Comparison of ENCODE assay signal across 1 cellular context in genomic region chr3:171374661-171375285, GRCh38.
TF ChIP-seq lines count a peak whose summit lies in the region.

No MANE protein-coding gene starts in this region.

TF ChIP-seq in K562, 482 proteins besides CTCF, POLR2A, EP300 and RAD21 (continued from another document and continues in another):
- TF ChIP-seq UBTF (IDR thresholded peaks at IDR 0.05; ENCODE audit: borderline replicate concordance in 1 of 2, low read depth in 2 of 2, low read length in 2 of 2) = no peak
- TF ChIP-seq ARID1B (IDR thresholded peaks at IDR 0.05) = peak; percentile 68
- peak; percentile 66 for TF ChIP-seq CBFA2T3 (IDR thresholded peaks at IDR 0.05)
- no peak for TF ChIP-seq HDAC3 (IDR thresholded peaks at IDR 0.05; ENCODE audit: borderline replicate concordance, partially characterized antibody)
- TF ChIP-seq, protein P1, sequence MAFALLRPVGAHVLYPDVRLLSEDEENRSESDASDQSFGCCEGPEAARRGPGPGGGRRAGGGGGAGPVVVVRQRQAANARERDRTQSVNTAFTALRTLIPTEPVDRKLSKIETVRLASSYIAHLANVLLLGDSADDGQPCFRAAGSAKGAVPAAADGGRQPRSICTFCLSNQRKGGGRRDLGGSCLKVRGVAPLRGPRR (CRISPR knock-in tag; IDR thresholded peaks at IDR 0.05) = no peak
- peak; percentile 72; the same call in 1 of the 2 replicates for TF ChIP-seq JUND (IDR thresholded peaks at IDR 0.05; ENCODE audit: borderline replicate concordance, low read depth, low read length)
- peak; percentile 64; the same call in 2 of the 3 replicates for TF ChIP-seq JUND (tag; IDR thresholded peaks at IDR 0.05; ENCODE audit: borderline replicate concordance, low read depth, low read length)
- TF ChIP-seq SETDB1 (IDR thresholded peaks at IDR 0.05; ENCODE audit: low read length) = no peak
- TF ChIP-seq MCM7 (IDR thresholded peaks at IDR 0.05) = no peak
- TF ChIP-seq KAT2B (IDR thresholded peaks at IDR 0.05; ENCODE audit: low read depth, low read length) = no peak
- peak; percentile 78 for TF ChIP-seq HMBOX1 (IDR thresholded peaks at IDR 0.05)
- no peak for TF ChIP-seq MBD2 (IDR thresholded peaks at IDR 0.05; ENCODE audit: borderline replicate concordance, low read depth)
- TF ChIP-seq KAT7 (CRISPR knock-in tag; IDR thresholded peaks at IDR 0.05; ENCODE audit: borderline replicate concordance) = no peak
- no peak for TF ChIP-seq CBX8 (IDR thresholded peaks at IDR 0.05; ENCODE audit: borderline replicate concordance, extremely low read depth, low read depth, low read length, poor library complexity, severe bottlenecking)
- no peak for TF ChIP-seq CSDE1 (IDR thresholded peaks at IDR 0.05)
- no peak for TF ChIP-seq MYC (IDR thresholded peaks at IDR 0.05; ENCODE audit: low read depth, low read length)
- TF ChIP-seq MYC (CRISPR knock-in tag; IDR thresholded peaks at IDR 0.05; ENCODE audit: borderline replicate concordance, low read depth) = no peak
- no peak for TF ChIP-seq ZZZ3 (IDR thresholded peaks at IDR 0.05)
- TF ChIP-seq, protein P2, sequence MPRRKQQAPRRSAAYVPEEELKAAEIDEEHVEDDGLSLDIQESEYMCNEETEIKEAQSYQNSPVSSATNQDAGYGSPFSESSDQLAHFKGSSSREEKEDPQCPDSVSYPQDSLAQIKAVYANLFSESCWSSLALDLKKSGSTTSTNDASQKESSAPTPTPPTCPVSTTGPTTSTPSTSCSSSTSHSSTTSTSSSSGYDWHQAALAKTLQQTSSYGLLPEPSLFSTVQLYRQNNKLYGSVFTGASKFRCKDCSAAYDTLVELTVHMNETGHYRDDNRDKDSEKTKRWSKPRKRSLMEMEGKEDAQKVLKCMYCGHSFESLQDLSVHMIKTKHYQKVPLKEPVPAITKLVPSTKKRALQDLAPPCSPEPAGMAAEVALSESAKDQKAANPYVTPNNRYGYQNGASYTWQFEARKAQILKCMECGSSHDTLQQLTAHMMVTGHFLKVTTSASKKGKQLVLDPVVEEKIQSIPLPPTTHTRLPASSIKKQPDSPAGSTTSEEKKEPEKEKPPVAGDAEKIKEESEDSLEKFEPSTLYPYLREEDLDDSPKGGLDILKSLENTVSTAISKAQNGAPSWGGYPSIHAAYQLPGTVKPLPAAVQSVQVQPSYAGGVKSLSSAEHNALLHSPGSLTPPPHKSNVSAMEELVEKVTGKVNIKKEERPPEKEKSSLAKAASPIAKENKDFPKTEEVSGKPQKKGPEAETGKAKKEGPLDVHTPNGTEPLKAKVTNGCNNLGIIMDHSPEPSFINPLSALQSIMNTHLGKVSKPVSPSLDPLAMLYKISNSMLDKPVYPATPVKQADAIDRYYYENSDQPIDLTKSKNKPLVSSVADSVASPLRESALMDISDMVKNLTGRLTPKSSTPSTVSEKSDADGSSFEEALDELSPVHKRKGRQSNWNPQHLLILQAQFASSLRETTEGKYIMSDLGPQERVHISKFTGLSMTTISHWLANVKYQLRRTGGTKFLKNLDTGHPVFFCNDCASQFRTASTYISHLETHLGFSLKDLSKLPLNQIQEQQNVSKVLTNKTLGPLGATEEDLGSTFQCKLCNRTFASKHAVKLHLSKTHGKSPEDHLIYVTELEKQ (CRISPR knock-in tag; IDR thresholded peaks at IDR 0.05) = no peak
- TF ChIP-seq ZBTB26 (CRISPR knock-in tag; IDR thresholded peaks at IDR 0.05) = no peak
- no peak for TF ChIP-seq RBM15 (IDR thresholded peaks at IDR 0.05; ENCODE audit: insufficient read depth, low read length)
- no peak for TF ChIP-seq KDM4B (IDR thresholded peaks at IDR 0.05; ENCODE audit: borderline replicate concordance in 2 of 2, low read depth in 1 of 2)
- TF ChIP-seq ZNF175 (CRISPR knock-in tag; IDR thresholded peaks at IDR 0.05; ENCODE audit: low read depth) = no peak
- TF ChIP-seq ZNF140 (CRISPR knock-in tag; IDR thresholded peaks at IDR 0.05) = no peak
- no peak for TF ChIP-seq EGR1 (conservative IDR thresholded peaks at IDR 0.05)
- TF ChIP-seq, protein P3, sequence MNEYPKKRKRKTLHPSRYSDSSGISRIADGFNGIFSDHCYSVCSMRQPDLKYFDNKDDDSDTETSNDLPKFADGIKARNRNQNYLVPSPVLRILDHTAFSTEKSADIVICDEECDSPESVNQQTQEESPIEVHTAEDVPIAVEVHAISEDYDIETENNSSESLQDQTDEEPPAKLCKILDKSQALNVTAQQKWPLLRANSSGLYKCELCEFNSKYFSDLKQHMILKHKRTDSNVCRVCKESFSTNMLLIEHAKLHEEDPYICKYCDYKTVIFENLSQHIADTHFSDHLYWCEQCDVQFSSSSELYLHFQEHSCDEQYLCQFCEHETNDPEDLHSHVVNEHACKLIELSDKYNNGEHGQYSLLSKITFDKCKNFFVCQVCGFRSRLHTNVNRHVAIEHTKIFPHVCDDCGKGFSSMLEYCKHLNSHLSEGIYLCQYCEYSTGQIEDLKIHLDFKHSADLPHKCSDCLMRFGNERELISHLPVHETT (CRISPR knock-in tag; conservative IDR thresholded peaks at IDR 0.05 in 1 of 2, IDR thresholded peaks at IDR 0.05 in 1 of 2) = no peak
- no peak for TF ChIP-seq ZNF224 (CRISPR knock-in tag; IDR thresholded peaks at IDR 0.05)
- no peak for TF ChIP-seq NFE2L1 (tag; IDR thresholded peaks at IDR 0.05; ENCODE audit: borderline replicate concordance, low read depth)
- TF ChIP-seq KDM1A (IDR thresholded peaks at IDR 0.05) = no peak
- peak; percentile 45; the same call in 1 of the 2 replicates for TF ChIP-seq EHMT2 (IDR thresholded peaks at IDR 0.05)
- no peak for TF ChIP-seq ZNF384 (IDR thresholded peaks at IDR 0.05; ENCODE audit: low read depth, low read length)
- TF ChIP-seq MAFG (tag; conservative IDR thresholded peaks at IDR 0.05) = peak; percentile 76
- TF ChIP-seq ZC3H11A (IDR thresholded peaks at IDR 0.05; ENCODE audit: low read depth, low read length) = no peak
- TF ChIP-seq MEF2D (tag; conservative IDR thresholded peaks at IDR 0.05; ENCODE audit: low read depth) = no peak
- peak in 1 of 2 experiments; percentile 68; a peak in 2 of 4 replicates for TF ChIP-seq FOXA3 (CRISPR knock-in tag; conservative IDR thresholded peaks at IDR 0.05 in 1 of 2, IDR thresholded peaks at IDR 0.05 in 1 of 2)
- TF ChIP-seq MXD1 (CRISPR knock-in tag; IDR thresholded peaks at IDR 0.05; ENCODE audit: borderline replicate concordance, poor library complexity, severe bottlenecking) = no peak
- no peak for TF ChIP-seq SLC30A9 (CRISPR knock-in tag; IDR thresholded peaks at IDR 0.05)
- TF ChIP-seq L3MBTL2 (IDR thresholded peaks at IDR 0.05) = no peak
- no peak for TF ChIP-seq NFXL1 (CRISPR knock-in tag; IDR thresholded peaks at IDR 0.05)
- TF ChIP-seq, protein P4, sequence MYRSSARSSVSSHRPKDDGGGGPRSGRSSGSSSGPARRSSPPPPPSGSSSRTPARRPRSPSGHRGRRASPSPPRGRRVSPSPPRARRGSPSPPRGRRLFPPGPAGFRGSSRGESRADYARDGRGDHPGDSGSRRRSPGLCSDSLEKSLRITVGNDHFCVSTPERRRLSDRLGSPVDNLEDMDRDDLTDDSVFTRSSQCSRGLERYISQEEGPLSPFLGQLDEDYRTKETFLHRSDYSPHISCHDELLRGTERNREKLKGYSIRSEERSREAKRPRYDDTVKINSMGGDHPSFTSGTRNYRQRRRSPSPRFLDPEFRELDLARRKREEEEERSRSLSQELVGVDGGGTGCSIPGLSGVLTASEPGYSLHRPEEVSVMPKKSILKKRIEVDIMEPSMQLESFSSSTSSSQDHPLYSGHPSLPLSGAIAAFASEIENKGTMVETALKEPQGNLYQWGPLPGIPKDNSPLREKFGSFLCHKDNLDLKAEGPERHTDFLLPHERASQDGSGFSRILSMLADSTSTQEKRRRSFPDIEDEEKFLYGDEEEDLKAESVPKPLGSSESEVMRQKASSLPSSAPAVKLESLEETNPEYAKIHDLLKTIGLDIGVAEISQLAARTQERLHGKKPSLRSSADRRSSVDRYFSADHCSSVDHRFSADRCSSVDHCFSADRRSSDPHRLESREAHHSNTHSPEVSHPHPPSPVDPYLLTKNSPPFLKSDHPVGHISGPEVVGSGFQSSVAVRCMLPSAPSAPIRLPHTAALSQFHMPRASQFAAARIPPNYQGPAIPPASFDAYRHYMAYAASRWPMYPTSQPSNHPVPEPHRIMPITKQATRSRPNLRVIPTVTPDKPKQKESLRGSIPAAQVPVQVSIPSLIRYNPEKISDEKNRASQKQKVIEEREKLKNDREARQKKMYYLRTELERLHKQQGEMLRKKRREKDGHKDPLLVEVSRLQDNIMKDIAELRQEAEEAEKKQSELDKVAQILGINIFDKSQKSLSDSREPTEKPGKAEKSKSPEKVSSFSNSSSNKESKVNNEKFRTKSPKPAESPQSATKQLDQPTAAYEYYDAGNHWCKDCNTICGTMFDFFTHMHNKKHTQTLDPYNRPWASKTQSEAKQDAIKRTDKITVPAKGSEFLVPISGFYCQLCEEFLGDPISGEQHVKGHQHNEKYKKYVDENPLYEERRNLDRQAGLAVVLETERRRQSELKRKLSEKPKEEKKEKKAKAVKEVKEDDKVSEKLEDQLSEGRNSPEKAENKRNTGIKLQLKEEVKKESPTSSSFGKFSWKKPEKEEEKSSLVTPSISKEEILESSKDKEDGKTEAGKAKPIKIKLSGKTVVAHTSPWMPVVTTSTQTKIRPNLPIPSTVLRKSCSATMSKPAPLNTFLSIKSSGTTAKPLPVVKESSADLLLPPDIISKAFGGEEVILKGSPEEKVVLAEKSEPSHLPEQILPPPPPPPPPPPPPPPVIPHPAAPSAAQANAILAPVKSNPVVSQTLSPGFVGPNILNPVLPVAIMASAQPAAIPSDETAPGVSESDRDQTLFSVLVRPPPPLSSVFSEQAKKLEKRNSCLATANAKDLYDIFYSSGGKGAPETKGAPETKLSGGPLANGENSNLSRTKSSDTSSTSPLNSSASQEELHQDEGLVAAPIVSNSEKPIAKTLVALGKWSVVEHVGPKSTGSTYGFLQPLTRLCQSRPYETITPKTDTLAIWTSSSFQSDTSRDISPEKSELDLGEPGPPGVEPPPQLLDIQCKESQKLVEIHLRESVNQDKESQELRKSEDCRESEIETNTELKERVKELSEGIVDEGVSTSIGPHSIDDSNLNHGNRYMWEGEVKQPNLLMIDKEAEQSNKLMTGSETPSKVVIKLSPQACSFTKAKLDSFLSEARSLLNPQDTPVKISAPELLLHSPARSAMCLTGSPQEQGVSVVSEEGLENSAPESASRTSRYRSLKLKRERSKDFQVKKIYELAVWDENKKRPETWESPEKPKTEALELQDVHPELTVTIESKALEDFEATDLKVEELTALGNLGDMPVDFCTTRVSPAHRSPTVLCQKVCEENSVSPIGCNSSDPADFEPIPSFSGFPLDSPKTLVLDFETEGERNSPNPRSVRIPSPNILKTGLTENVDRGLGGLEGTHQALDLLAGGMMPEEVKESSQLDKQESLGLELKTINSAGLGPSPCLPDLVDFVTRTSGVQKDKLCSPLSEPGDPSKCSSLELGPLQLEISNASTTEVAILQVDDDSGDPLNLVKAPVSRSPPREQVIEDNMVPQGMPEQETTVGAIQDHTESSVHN (IDR thresholded peaks at IDR 0.05; ENCODE audit: borderline replicate concordance in 1 of 2, low read depth in 1 of 2) = no peak
- TF ChIP-seq ZNF668 (CRISPR knock-in tag; IDR thresholded peaks at IDR 0.05) = no peak
- no peak for TF ChIP-seq CREB1 (IDR thresholded peaks at IDR 0.05)
- TF ChIP-seq CREB1 (CRISPR knock-in tag; IDR thresholded peaks at IDR 0.05) = no peak
- TF ChIP-seq CCAR2 (IDR thresholded peaks at IDR 0.05; ENCODE audit: low read depth, low read length) = no peak
- no peak for TF ChIP-seq LARP7 (IDR thresholded peaks at IDR 0.05)
- peak; percentile 81 for TF ChIP-seq FOSL1 (tag; conservative IDR thresholded peaks at IDR 0.05)
- TF ChIP-seq ATF7 (IDR thresholded peaks at IDR 0.05) = no peak
- no peak for TF ChIP-seq TBL1XR1 (IDR thresholded peaks at IDR 0.05; ENCODE audit: low read length in 2 of 2)
- no peak for TF ChIP-seq JUNB (CRISPR knock-in tag; conservative IDR thresholded peaks at IDR 0.05)
- TF ChIP-seq XRCC4 (IDR thresholded peaks at IDR 0.05; ENCODE audit: extremely low read depth, insufficient read depth, insufficient read length) = no peak
- no peak for TF ChIP-seq FOXK1 (CRISPR knock-in tag; IDR thresholded peaks at IDR 0.05; ENCODE audit: borderline replicate concordance)
- TF ChIP-seq MEIS2 (IDR thresholded peaks at IDR 0.05; ENCODE audit: partially characterized antibody) = peak; percentile 44
